In the genomic region with DNA sequence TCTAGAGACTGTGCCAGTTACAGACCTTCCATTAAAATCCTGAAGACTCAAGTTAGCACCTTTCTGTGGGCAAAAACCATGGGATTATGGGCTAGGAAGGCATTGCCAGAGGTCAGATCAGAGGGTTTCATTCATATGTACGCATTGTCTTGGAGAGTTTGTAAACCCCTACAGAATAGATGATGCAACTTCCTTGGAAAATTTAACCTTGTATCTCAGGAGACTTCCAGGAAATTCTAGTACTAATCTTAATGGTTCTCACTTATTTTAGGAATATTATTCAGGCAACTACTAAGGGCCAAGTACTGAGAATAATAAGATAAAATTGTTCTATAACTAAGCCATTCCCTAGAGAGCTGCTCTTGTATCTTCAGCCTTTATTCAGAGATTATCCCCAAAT, we compare ENCODE assay signal across 2 cellular contexts.
TF ChIP-seq lines count a peak whose summit lies in the region.

No MANE protein-coding gene starts in this region.

TF ChIP-seq in GM23338, 12 proteins besides CTCF, POLR2A, EP300 and RAD21 (continues in another document):
- TF ChIP-seq POLR2AphosphoS5 (IDR thresholded peaks at IDR 0.05; ENCODE audit: low read depth) (no peak), EZH2 (IDR thresholded peaks at IDR 0.05; ENCODE audit: low read depth, unreplicated experiment) (no peak), CREB1 (CRISPR knock-in tag; IDR thresholded peaks at IDR 0.05; ENCODE audit: low read depth) (no peak), ZNF114 (CRISPR knock-in tag; IDR thresholded peaks at IDR 0.05) (no peak), STAT1 (IDR thresholded peaks at IDR 0.05; ENCODE audit: unreplicated experiment) (no peak), JUNB (IDR thresholded peaks at IDR 0.05; ENCODE audit: unreplicated experiment) (no peak), ZNF331 (CRISPR knock-in tag; IDR thresholded peaks at IDR 0.05; ENCODE audit: low read depth) (no peak)
- TF ChIP-seq, protein P1, sequence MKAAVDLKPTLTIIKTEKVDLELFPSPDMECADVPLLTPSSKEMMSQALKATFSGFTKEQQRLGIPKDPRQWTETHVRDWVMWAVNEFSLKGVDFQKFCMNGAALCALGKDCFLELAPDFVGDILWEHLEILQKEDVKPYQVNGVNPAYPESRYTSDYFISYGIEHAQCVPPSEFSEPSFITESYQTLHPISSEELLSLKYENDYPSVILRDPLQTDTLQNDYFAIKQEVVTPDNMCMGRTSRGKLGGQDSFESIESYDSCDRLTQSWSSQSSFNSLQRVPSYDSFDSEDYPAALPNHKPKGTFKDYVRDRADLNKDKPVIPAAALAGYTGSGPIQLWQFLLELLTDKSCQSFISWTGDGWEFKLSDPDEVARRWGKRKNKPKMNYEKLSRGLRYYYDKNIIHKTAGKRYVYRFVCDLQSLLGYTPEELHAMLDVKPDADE (IDR thresholded peaks at IDR 0.05) = no peak
- TF ChIP-seq, protein P2, sequence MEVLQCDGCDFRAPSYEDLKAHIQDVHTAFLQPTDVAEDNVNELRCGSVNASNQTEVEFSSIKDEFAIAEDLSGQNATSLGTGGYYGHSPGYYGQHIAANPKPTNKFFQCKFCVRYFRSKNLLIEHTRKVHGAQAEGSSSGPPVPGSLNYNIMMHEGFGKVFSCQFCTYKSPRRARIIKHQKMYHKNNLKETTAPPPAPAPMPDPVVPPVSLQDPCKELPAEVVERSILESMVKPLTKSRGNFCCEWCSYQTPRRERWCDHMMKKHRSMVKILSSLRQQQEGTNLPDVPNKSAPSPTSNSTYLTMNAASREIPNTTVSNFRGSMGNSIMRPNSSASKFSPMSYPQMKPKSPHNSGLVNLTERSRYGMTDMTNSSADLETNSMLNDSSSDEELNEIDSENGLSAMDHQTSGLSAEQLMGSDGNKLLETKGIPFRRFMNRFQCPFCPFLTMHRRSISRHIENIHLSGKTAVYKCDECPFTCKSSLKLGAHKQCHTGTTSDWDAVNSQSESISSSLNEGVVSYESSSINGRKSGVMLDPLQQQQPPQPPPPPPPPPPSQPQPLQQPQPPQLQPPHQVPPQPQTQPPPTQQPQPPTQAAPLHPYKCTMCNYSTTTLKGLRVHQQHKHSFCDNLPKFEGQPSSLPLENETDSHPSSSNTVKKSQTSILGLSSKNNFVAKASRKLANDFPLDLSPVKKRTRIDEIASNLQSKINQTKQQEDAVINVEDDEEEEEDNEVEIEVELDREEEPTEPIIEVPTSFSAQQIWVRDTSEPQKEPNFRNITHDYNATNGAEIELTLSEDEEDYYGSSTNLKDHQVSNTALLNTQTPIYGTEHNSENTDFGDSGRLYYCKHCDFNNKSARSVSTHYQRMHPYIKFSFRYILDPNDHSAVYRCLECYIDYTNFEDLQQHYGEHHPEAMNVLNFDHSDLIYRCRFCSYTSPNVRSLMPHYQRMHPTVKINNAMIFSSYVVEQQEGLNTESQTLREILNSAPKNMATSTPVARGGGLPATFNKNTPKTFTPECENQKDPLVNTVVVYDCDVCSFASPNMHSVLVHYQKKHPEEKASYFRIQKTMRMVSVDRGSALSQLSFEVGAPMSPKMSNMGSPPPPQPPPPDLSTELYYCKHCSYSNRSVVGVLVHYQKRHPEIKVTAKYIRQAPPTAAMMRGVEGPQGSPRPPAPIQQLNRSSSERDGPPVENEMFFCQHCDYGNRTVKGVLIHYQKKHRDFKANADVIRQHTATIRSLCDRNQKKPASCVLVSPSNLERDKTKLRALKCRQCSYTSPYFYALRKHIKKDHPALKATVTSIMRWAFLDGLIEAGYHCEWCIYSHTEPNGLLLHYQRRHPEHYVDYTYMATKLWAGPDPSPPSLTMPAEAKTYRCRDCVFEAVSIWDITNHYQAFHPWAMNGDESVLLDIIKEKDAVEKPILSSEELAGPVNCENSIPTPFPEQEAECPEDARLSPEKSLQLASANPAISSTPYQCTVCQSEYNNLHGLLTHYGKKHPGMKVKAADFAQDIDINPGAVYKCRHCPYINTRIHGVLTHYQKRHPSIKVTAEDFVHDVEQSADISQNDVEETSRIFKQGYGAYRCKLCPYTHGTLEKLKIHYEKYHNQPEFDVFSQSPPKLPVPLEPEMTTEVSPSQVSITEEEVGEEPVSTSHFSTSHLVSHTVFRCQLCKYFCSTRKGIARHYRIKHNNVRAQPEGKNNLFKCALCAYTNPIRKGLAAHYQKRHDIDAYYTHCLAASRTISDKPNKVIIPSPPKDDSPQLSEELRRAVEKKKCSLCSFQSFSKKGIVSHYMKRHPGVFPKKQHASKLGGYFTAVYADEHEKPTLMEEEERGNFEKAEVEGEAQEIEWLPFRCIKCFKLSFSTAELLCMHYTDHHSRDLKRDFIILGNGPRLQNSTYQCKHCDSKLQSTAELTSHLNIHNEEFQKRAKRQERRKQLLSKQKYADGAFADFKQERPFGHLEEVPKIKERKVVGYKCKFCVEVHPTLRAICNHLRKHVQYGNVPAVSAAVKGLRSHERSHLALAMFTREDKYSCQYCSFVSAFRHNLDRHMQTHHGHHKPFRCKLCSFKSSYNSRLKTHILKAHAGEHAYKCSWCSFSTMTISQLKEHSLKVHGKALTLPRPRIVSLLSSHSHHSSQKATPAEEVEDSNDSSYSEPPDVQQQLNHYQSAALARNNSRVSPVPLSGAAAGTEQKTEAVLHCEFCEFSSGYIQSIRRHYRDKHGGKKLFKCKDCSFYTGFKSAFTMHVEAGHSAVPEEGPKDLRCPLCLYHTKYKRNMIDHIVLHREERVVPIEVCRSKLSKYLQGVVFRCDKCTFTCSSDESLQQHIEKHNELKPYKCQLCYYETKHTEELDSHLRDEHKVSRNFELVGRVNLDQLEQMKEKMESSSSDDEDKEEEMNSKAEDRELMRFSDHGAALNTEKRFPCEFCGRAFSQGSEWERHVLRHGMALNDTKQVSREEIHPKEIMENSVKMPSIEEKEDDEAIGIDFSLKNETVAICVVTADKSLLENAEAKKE (CRISPR knock-in tag; IDR thresholded peaks at IDR 0.05) = no peak
- TF ChIP-seq, protein P3, sequence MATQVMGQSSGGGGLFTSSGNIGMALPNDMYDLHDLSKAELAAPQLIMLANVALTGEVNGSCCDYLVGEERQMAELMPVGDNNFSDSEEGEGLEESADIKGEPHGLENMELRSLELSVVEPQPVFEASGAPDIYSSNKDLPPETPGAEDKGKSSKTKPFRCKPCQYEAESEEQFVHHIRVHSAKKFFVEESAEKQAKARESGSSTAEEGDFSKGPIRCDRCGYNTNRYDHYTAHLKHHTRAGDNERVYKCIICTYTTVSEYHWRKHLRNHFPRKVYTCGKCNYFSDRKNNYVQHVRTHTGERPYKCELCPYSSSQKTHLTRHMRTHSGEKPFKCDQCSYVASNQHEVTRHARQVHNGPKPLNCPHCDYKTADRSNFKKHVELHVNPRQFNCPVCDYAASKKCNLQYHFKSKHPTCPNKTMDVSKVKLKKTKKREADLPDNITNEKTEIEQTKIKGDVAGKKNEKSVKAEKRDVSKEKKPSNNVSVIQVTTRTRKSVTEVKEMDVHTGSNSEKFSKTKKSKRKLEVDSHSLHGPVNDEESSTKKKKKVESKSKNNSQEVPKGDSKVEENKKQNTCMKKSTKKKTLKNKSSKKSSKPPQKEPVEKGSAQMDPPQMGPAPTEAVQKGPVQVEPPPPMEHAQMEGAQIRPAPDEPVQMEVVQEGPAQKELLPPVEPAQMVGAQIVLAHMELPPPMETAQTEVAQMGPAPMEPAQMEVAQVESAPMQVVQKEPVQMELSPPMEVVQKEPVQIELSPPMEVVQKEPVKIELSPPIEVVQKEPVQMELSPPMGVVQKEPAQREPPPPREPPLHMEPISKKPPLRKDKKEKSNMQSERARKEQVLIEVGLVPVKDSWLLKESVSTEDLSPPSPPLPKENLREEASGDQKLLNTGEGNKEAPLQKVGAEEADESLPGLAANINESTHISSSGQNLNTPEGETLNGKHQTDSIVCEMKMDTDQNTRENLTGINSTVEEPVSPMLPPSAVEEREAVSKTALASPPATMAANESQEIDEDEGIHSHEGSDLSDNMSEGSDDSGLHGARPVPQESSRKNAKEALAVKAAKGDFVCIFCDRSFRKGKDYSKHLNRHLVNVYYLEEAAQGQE (IDR thresholded peaks at IDR 0.05; ENCODE audit: unreplicated experiment) = no peak

TF ChIP-seq in SK-N-SH treated with all-trans-retinoic acid at 6 μM for 48 hours, 23 proteins besides CTCF, POLR2A, EP300 and RAD21:
- TF ChIP-seq TOX (CRISPR knock-in tag; IDR thresholded peaks at IDR 0.05; ENCODE audit: borderline replicate concordance) (no peak), ISL1 (CRISPR knock-in tag; IDR thresholded peaks at IDR 0.05) (no peak), BACH2 (CRISPR knock-in tag; IDR thresholded peaks at IDR 0.05; ENCODE audit: borderline replicate concordance) (no peak), ZFP30 (CRISPR knock-in tag; IDR thresholded peaks at IDR 0.05) (no peak), OSR1 (CRISPR knock-in tag; IDR thresholded peaks at IDR 0.05) (no peak), ESRRG (CRISPR knock-in tag; IDR thresholded peaks at IDR 0.05) (no peak), ZNF70 (CRISPR knock-in tag; IDR thresholded peaks at IDR 0.05) (no peak), PPARA (CRISPR knock-in tag; IDR thresholded peaks at IDR 0.05; ENCODE audit: borderline replicate concordance) (no peak)
- TF ChIP-seq, protein P4, sequence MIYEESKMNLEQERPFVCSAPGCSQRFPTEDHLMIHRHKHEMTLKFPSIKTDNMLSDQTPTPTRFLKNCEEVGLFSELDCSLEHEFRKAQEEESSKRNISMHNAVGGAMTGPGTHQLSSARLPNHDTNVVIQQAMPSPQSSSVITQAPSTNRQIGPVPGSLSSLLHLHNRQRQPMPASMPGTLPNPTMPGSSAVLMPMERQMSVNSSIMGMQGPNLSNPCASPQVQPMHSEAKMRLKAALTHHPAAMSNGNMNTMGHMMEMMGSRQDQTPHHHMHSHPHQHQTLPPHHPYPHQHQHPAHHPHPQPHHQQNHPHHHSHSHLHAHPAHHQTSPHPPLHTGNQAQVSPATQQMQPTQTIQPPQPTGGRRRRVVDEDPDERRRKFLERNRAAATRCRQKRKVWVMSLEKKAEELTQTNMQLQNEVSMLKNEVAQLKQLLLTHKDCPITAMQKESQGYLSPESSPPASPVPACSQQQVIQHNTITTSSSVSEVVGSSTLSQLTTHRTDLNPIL (CRISPR knock-in tag; IDR thresholded peaks at IDR 0.05; ENCODE audit: low read depth) = no peak
- TF ChIP-seq, protein P5, sequence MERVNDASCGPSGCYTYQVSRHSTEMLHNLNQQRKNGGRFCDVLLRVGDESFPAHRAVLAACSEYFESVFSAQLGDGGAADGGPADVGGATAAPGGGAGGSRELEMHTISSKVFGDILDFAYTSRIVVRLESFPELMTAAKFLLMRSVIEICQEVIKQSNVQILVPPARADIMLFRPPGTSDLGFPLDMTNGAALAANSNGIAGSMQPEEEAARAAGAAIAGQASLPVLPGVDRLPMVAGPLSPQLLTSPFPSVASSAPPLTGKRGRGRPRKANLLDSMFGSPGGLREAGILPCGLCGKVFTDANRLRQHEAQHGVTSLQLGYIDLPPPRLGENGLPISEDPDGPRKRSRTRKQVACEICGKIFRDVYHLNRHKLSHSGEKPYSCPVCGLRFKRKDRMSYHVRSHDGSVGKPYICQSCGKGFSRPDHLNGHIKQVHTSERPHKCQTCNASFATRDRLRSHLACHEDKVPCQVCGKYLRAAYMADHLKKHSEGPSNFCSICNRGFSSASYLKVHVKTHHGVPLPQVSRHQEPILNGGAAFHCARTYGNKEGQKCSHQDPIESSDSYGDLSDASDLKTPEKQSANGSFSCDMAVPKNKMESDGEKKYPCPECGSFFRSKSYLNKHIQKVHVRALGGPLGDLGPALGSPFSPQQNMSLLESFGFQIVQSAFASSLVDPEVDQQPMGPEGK (CRISPR knock-in tag; IDR thresholded peaks at IDR 0.05; ENCODE audit: borderline replicate concordance) = no peak
